In genomic region chr17:64679710-64680216, GRCh38 we compare ENCODE assay signal across 12 cellular contexts. TPM values are rescaled to one million over a fixed set of nuclear protein-coding genes. Genes with fewer than 3 reads are reported as not detected.
DNase-seq lines count a peak whose midpoint lies in the region; ATAC-seq and TF ChIP-seq lines count a peak whose summit lies in the region.
"Had no signal": no experiment of that assay in that cellular context is flagged by ENCODE, and none has a peak within 500 bp of the region (broad histone marks: within the 10 kb centered on the region; RNA-seq: fewer than 3 reads in every experiment).

No MANE protein-coding gene starts in this region.

- in situ Hi-C loops in astrocyte of the cerebellum (cut with HindIII; ENCODE audit: low sequenced_read_pairs), result no loop called here

- ATAC-seq in GM18511 (IDR thresholded peaks at IDR 0.05; ENCODE audit: unreplicated experiment), result no peak

- TF ChIP-seq CTCF in AG04449 (IDR thresholded peaks at IDR 0.05; ENCODE audit: insufficient read depth, low read length, missing control alignments) (no peak), astrocyte of the cerebellum (IDR thresholded peaks at IDR 0.05; ENCODE audit: low read depth, low read length, missing control alignments) (no peak)

- H3K4me3 Mint-ChIP-seq in immature natural killer cell, result no peak overlapping the region
- H3K4me3 Mint-ChIP-seq: stimulated activated naive CD8-positive, alpha-beta T cell treated with anti-CD3 and anti-CD28 coated beads, Interleukin-15, Interleukin-2, amounts not matched to agents 100 ng/mL and 50 ng/mL, for 24 hours had no signal

- CTCF ChIA-PET in AG04449 (lab: Yijun Ruan, JAX), result interaction anchor here (1.0 to 1.5 kb wide), 4 partner anchors 9 to 57 kb away, joined by 3 to 9 read pairs (median 4); no protein-coding TSS in a partner anchor

- no peaks in the 10 kb centered on the region for H3K4me1 Mint-ChIP-seq in immature natural killer cell

- POLR2A ChIA-PET in AG04449 (lab: Yijun Ruan, JAX), result interaction anchor here (0.7 to 1.4 kb wide), 8 partner anchors 10 to 63 kb away, joined by 3 to 12 read pairs (median 4); partner anchors contain the start of gene SMURF2

- no peaks in the 10 kb centered on the region for H3K9me3 Mint-ChIP-seq in immature natural killer cell
- H3K9me3 Mint-ChIP-seq: stimulated activated naive CD8-positive, alpha-beta T cell treated with anti-CD3 and anti-CD28 coated beads, Interleukin-15, Interleukin-2, amounts not matched to agents 100 ng/mL and 50 ng/mL, for 24 hours had no signal

- peaks cover 0 to 2% (median 0%) of the 10 kb centered on the region in 3 donors for H3K27me3 Mint-ChIP-seq in immature natural killer cell (ENCODE audit: low read depth in 3 of 3)
- H3K27me3 Mint-ChIP-seq: stimulated activated naive CD8-positive, alpha-beta T cell treated with anti-CD3 and anti-CD28 coated beads, Interleukin-15, Interleukin-2, amounts not matched to agents 100 ng/mL and 50 ng/mL, for 24 hours had no signal

- H3K4me3 ChIP-seq in AG04449 (ENCODE audit: low read depth, low read length) (peak overlapping the region; percentile 35), astrocyte of the cerebellum (ENCODE audit: low read depth, low read length) (no peak overlapping the region)

- H3K36me3 Mint-ChIP-seq in immature natural killer cell, result no peaks in the 10 kb centered on the region

- no peak overlapping the region for H3K27ac Mint-ChIP-seq in immature natural killer cell
- H3K27ac Mint-ChIP-seq: stimulated activated naive CD8-positive, alpha-beta T cell treated with anti-CD3 and anti-CD28 coated beads, Interleukin-15, Interleukin-2, amounts not matched to agents 100 ng/mL and 50 ng/mL, for 24 hours had no signal

- DNase-seq in AG04449 (ENCODE audit: low read depth, low spot score) (peak; percentile 99), HS-27A (ENCODE audit: low read depth) (peak; percentile 88), astrocyte of the cerebellum (ENCODE audit: low read depth) (peak; percentile 36), iPS-NIHi11 (ENCODE audit: low spot score) (peak; percentile 21), NCI-H187 (lab: John Stamatoyannopoulos, UW) (no peak), immature natural killer cell (no peak), DMS 273 (lab: John Stamatoyannopoulos, UW; ENCODE audit: unreplicated experiment) (no peak)
- DNase-seq: activated CD8-positive, alpha-beta memory T cell treated with anti-CD3 and anti-CD28 coated beads, Interleukin-2, amount 50 U/mL, for 48 hours; NCI-H1694 treated with DMSO at 0.1 percent for 48 hours; small intestine had no signal

RNA-seq across cellular contexts. Expression of gene SMURF2, which starts 17.7 kb away (rescaled TPM):
- polyA plus RNA-seq in immature natural killer cell, result 1 to 10 TPM; 8.1 to 8.5 (median 8.3) TPM

Comparison
In these comparisons a context has a peak if more than half of its experiments do, and no peak if none do; other contexts are left out.
1. DNase-seq: peak in AG04449 (single experiment), HS-27A (single experiment), astrocyte of the cerebellum (single experiment) and iPS-NIHi11 (single experiment); none in NCI-H187 (0 of 2), immature natural killer cell (0 of 3) and DMS 273 (single experiment).